31 cellular contexts compared by ENCODE assay signal in the genomic region with DNA sequence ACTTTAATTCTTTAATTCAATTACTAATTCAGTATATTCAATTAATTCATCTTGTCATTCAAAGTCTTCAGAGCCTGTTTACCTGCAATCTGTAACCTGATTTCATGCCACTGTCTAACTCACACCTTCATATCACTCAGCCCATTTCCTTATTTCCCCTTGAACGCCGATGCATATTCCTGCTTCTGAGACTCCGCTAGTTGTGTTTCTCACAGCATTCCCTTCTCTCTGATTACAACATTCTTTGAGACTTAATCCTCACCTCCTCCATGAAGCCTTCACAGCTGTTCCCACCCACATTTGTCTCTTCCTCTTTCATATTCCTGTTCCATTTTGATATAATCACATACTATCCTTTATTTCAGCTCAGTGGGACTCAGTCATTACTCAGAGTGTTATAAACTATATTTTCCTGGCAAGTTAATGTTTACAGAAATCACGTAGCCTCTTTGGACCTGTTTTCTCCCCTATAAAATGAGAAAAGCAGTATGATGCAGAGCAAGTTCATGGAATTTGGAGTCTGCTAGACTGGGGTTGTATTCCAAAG.
"Had no signal": no experiment of that assay in that cellular context is flagged by ENCODE, and none has a peak within 500 bp of the region (broad histone marks: within the 10 kb centered on the region; RNA-seq: fewer than 3 reads in every experiment).

No MANE protein-coding gene starts in this region.

- H3K9me3 Mint-ChIP-seq: activated B cell treated with CpG ODN at 0.5 μM for 24 hours; activated CD8-positive, alpha-beta T cell treated with anti-CD3 and anti-CD28 coated beads for 36 hours; activated T-cell treated with anti-CD3 and anti-CD28 coated beads, Interleukin-2, amount 50 U/mL, for 4 hours; activated T-helper 17 cell treated with anti-CD3 and anti-CD28 coated beads, Interleukin-2, amount 50 U/mL, for 72 hours; central memory CD8-positive, alpha-beta T cell had no signal

- H3K4me3 Mint-ChIP-seq: activated B cell treated with CpG ODN at 0.5 μM for 24 hours; activated CD8-positive, alpha-beta T cell treated with anti-CD3 and anti-CD28 coated beads for 36 hours; activated naive CD8-positive, alpha-beta T cell; activated T-cell treated with anti-CD3 and anti-CD28 coated beads, Interleukin-2, amount 50 U/mL, for 4 hours; activated T-helper 17 cell treated with anti-CD3 and anti-CD28 coated beads, Interleukin-2, amount 50 U/mL, for 72 hours; central memory CD8-positive, alpha-beta T cell; effector memory CD8-positive, alpha-beta T cell had no signal

- ATAC-seq: activated CD4-positive, CD25-positive, alpha-beta regulatory T cell treated with anti-CD3 and anti-CD28 coated beads, Interleukin-2, amount 50 U/mL, for 24 hours; activated CD8-positive, alpha-beta T cell treated with anti-CD3 and anti-CD28 coated beads for 36 hours; activated T-cell treated with anti-CD3 and anti-CD28 coated beads, Interleukin-2, amount 50 U/mL, for 4 hours; activated T-helper 17 cell treated with anti-CD3 and anti-CD28 coated beads, Interleukin-2, amount 50 U/mL, for 72 hours; effector memory CD8-positive, alpha-beta T cell; gastroesophageal sphincter had no signal

- FAIRE-seq: astrocyte, bronchial epithelial cell had no signal

- H3K27me3 ChIP-seq: brain microvascular endothelial cell, esophagus muscularis mucosa, gastroesophageal sphincter had no signal

- H3K27ac ChIP-seq: brain microvascular endothelial cell, esophagus muscularis mucosa, gastroesophageal sphincter, WERI-Rb-1 had no signal

- H3K4me1 ChIP-seq: esophagus muscularis mucosa, gastroesophageal sphincter had no signal

- H3K36me3 ChIP-seq: brain microvascular endothelial cell, esophagus muscularis mucosa, gastroesophageal sphincter, WERI-Rb-1 had no signal

- H3K27me3 Mint-ChIP-seq: activated B cell treated with CpG ODN at 0.5 μM for 24 hours; central memory CD8-positive, alpha-beta T cell; effector memory CD8-positive, alpha-beta T cell had no signal

- H3K4me3 ChIP-seq: esophagus muscularis mucosa, gastroesophageal sphincter had no signal

- H3K4me1 Mint-ChIP-seq: activated B cell treated with CpG ODN at 0.5 μM for 24 hours; activated T-helper 17 cell treated with anti-CD3 and anti-CD28 coated beads, Interleukin-2, amount 50 U/mL, for 72 hours; central memory CD8-positive, alpha-beta T cell had no signal

- H3K9me3 ChIP-seq: esophagus muscularis mucosa, gastroesophageal sphincter had no signal

- H3K36me3 Mint-ChIP-seq: activated naive CD8-positive, alpha-beta T cell had no signal

- DNase-seq: activated B cell treated with CpG ODN at 0.5 μM for 24 hours; activated CD4-positive, alpha-beta T cell treated with anti-CD3 and anti-CD28 coated beads for 48 hours; activated CD4-positive, alpha-beta T cell treated with anti-CD3 and anti-CD28 coated beads, Interleukin-2, amount 50 U/mL, for 1 hour; activated CD4-positive, alpha-beta T cell treated with anti-CD3 and anti-CD28 coated beads, Interleukin-2, amount 50 U/mL, for 48 hours; activated CD8-positive, alpha-beta memory T cell treated with anti-CD3 and anti-CD28 coated beads for 24 hours; activated CD8-positive, alpha-beta T cell treated with anti-CD3 and anti-CD28 coated beads for 36 hours; activated effector memory CD4-positive, alpha-beta T cell treated with Interleukin-2 at 50 U/mL for 16 hours; activated gamma-delta T cell treated with Interleukin-2 at 50 U/mL for 16 hours; activated naive CD4-positive, alpha-beta T cell treated with anti-CD3 and anti-CD28 coated beads, Interleukin-2, amount 50 U/mL, for 16 hours; activated naive CD4-positive, alpha-beta T cell treated with Interleukin-2 at 50 U/mL for 16 hours; activated T-cell treated with anti-CD3 and anti-CD28 coated beads, Interleukin-2, amount 50 U/mL, for 4 hours; amniotic stem cell; anterior cingulate cortex; brain microvascular endothelial cell; cortex of kidney; dermis blood vessel endothelial cell; effector CD4-positive, alpha-beta T cell; effector memory CD8-positive, alpha-beta T cell; erythroblast; foreskin melanocyte; head of caudate nucleus; T-helper 2 cell; WERI-Rb-1 had no signal

- H3K27ac Mint-ChIP-seq: activated B cell treated with CpG ODN at 0.5 μM for 24 hours; activated CD8-positive, alpha-beta T cell treated with anti-CD3 and anti-CD28 coated beads for 36 hours; activated naive CD8-positive, alpha-beta T cell; activated T-helper 17 cell treated with anti-CD3 and anti-CD28 coated beads, Interleukin-2, amount 50 U/mL, for 72 hours; effector memory CD8-positive, alpha-beta T cell had no signal
